In genomic region chr2:71330585-71331330, GRCh38 we compare ENCODE assay signal across 8 cellular contexts. TPM values are rescaled to one million over a fixed set of nuclear protein-coding genes. Genes with fewer than 3 reads are reported as not detected.
DNase-seq lines count a peak whose midpoint lies in the region; ATAC-seq, FAIRE-seq and TF ChIP-seq lines count a peak whose summit lies in the region.

No MANE protein-coding gene starts in this region.

- no peak overlapping the region for H3K56ac ChIP-seq in IMR-90 (ENCODE audit: extremely low read depth, insufficient read depth, low read length)

- H3K9ac ChIP-seq in BLaER1 = no peak overlapping the region; the same call in 1 of the 2 replicates
- H3K9ac ChIP-seq in IMR-90 (ENCODE audit: low read depth, low read length) = no peak overlapping the region
- H3K9ac ChIP-seq in K562 (ENCODE audit: insufficient read depth in 1 of 2, low read depth in 2 of 2, low read length in 2 of 2) = peak overlapping the region in 1 of 2 experiments; percentile 33; a peak in 2 of 4 replicates
- H3K9ac ChIP-seq in neural cell (ENCODE audit: low read length) = peak overlapping the region; percentile 30

- no peak overlapping the region for H2BK15ac ChIP-seq in IMR-90 (ENCODE audit: low read depth, low read length)

- H3K14ac ChIP-seq in IMR-90 (replicated peaks; ENCODE audit: low read depth, low read length) = no peak overlapping the region

- no peak overlapping the region for H2AK9ac ChIP-seq in IMR-90 (replicated peaks; ENCODE audit: low read depth, low read length, poor library complexity)

- peak overlapping the region in 1 of 2 experiments; percentile 38; a peak in 1 of 4 replicates for H4K8ac ChIP-seq in IMR-90 (ENCODE audit: low read depth in 2 of 2, low read length in 2 of 2)

- H3K4me2 ChIP-seq in BLaER1 (peak overlapping the region; percentile 45), IMR-90 (ENCODE audit: low read depth, low read length) (no peak overlapping the region), K562 (ENCODE audit: insufficient read depth, low read length) (peak overlapping the region; percentile 96), neural cell (ENCODE audit: low read length) (no peak overlapping the region)

- H2AFZ ChIP-seq in IMR-90 (replicated peaks; ENCODE audit: low read length, poor library complexity) (peak overlapping the region; percentile 99), K562 (ENCODE audit: low read depth, low read length) (peak overlapping the region; percentile 98), neural cell (ENCODE audit: low read depth, low read length) (no peak overlapping the region)

- H3K36me3 ChIP-seq in BLaER1 = peaks cover 13% of the 10 kb centered on the region
- H3K36me3 ChIP-seq in IMR-90 (ENCODE audit: control insufficient read depth, insufficient read depth, low read length) = peaks cover 3% of the 10 kb centered on the region; the same call in 1 of the 2 replicates
- peaks cover 23% of the 10 kb centered on the region for H3K36me3 ChIP-seq in K562 (ENCODE audit: control insufficient read depth, insufficient read depth, low read length)
- no peaks in the 10 kb centered on the region for H3K36me3 ChIP-seq in neural cell (ENCODE audit: insufficient read depth, low read length)

- peaks cover 5% of the 10 kb centered on the region for H3F3A ChIP-seq in neural cell (ENCODE audit: insufficient read depth, low read length, poor library complexity, severe bottlenecking)

- H4K91ac ChIP-seq in IMR-90 (ENCODE audit: insufficient read depth, low read depth, low read length) = no peak overlapping the region

- TF ChIP-seq EP300 in K562 (IDR thresholded peaks at IDR 0.05; ENCODE audit: low read length) (no peak), neural cell (conservative IDR thresholded peaks at IDR 0.05; ENCODE audit: poor library complexity, severe bottlenecking) (no peak)

- no peak overlapping the region for H3K23ac ChIP-seq in IMR-90 (ENCODE audit: low read depth, low read length)

- H3K9me1 ChIP-seq in IMR-90 (ENCODE audit: insufficient read depth, low read length) (peaks cover 3% of the 10 kb centered on the region; the same call in 1 of the 2 replicates), K562 (ENCODE audit: control insufficient read depth, insufficient read depth, low read length) (no peaks in the 10 kb centered on the region)

- H2BK20ac ChIP-seq in IMR-90 (ENCODE audit: low read depth, low read length) = no peak overlapping the region

- H3K27me3 ChIP-seq in BLaER1 (no peaks in the 10 kb centered on the region), IMR-90 (ENCODE audit: control insufficient read depth, insufficient read depth, low read length) (peaks cover 7% of the 10 kb centered on the region), K562 (ENCODE audit: control insufficient read depth in 2 of 2, insufficient read depth in 2 of 2, low read length in 2 of 2) (no peaks in the 10 kb centered on the region), neural cell (ENCODE audit: insufficient read depth, low read depth, low read length) (no peaks in the 10 kb centered on the region)

- peaks cover 9 to 21% of the 10 kb centered on the region in 2 experiments; a peak in 2 of 4 replicates for H3K79me1 ChIP-seq in IMR-90 (ENCODE audit: low read depth in 1 of 2, low read length in 2 of 2)

- H3K9me3 ChIP-seq in BLaER1 (no peaks in the 10 kb centered on the region), IMR-90 (ENCODE audit: control insufficient read depth, insufficient read depth, low read length) (no peaks in the 10 kb centered on the region; the same call in 1 of the 2 replicates), K562 (replicated peaks; ENCODE audit: control insufficient read depth, insufficient read depth, low read depth, low read length) (no peaks in the 10 kb centered on the region), neural cell (ENCODE audit: low read length) (no peaks in the 10 kb centered on the region)

- H3K4me3 ChIP-seq in BLaER1 (peak overlapping the region; percentile 97; the same call in 1 of the 2 replicates), IMR-90 (ENCODE audit: insufficient read depth, low read depth, low read length) (no peak overlapping the region), K562 (peak overlapping the region; percentile 98), neural cell (ENCODE audit: low read length) (peak overlapping the region; percentile 90)

- H2BK120ac ChIP-seq in IMR-90 (ENCODE audit: low read depth, low read length) = no peak overlapping the region

- H4K20me1 ChIP-seq in BLaER1 (peaks cover 38% of the 10 kb centered on the region), IMR-90 (ENCODE audit: insufficient read depth, low read length) (peaks cover 19% of the 10 kb centered on the region), K562 (replicated peaks; ENCODE audit: control insufficient read depth, insufficient read depth, low read length) (no peaks in the 10 kb centered on the region), neural cell (ENCODE audit: insufficient read depth) (peaks cover 7% of the 10 kb centered on the region)

- CTCF ChIA-PET in IMR-90 (lab: Yijun Ruan, JAX) = interaction anchor here (0.7 to 3.8 kb wide), 7 partner anchors 8 to 180 kb away, joined by 3 to 24 read pairs (median 5); no protein-coding TSS in a partner anchor
- CTCF ChIA-PET in K562 (lab: Yijun Ruan, JAX; ENCODE audit: low intra/inter-chr PET ratio) = no interaction called here

- WGBS in IMR-90 (ENCODE audit: extremely low coverage in 2 of 2, insufficient read length in 1 of 2), 2 experiments = no CpG with 5 or more reads among the region's 14 CpGs
- WGBS in K562 (ENCODE audit: insufficient coverage, low coverage, missing lambda C conversion rate) = 10% methylated on average over 14 of the region's 14 CpGs

- TF ChIP-seq CTCF in IMR-90 (conservative IDR thresholded peaks at IDR 0.05; ENCODE audit: low read depth, low read length) = no peak
- TF ChIP-seq CTCF in K562 (IDR thresholded peaks at IDR 0.05 in 2 of 3, conservative IDR thresholded peaks at IDR 0.05 in 1 of 3; ENCODE audit: insufficient read depth in 2 of 3, low read depth in 1 of 3, low read length in 3 of 3) = no peak
- TF ChIP-seq CTCF in neural cell (IDR thresholded peaks at IDR 0.05; ENCODE audit: poor library complexity, severe bottlenecking) = no peak

- H3K27ac ChIP-seq in BLaER1 (no peak overlapping the region), IMR-90 (ENCODE audit: insufficient read depth, low read length) (no peak overlapping the region), K562 (ENCODE audit: extremely low read depth, low read depth, low read length) (no peak overlapping the region), neural cell (ENCODE audit: low read length) (no peak overlapping the region)

- intact Hi-C loops in IMR-90 (cut with micrococcal nuclease) (loop anchor here (10.0 kb wide), 1 partner anchor 196 kb away; the partner anchor contains the start of genes MCEE and MPHOSPH10), K562 (cut with micrococcal nuclease) (no loop called here), head of caudate nucleus (cut with DNase I) (loop anchor here (5.0 kb wide), 1 partner anchor 103 kb away; the partner anchor contains the start of gene PAIP2B)

- peaks cover 42% of the 10 kb centered on the region for H3K79me2 ChIP-seq in K562 (ENCODE audit: control insufficient read depth, insufficient read depth, low read length)
- peaks cover 39% of the 10 kb centered on the region for H3K79me2 ChIP-seq in neural cell (replicated peaks; ENCODE audit: insufficient read depth, low read length)

- no peak overlapping the region for H2AK5ac ChIP-seq in IMR-90 (ENCODE audit: low read depth, low read length)

- no peak for DNase-seq in IMR-90
- no peak for DNase-seq in K562 (ENCODE audit: extremely low read depth in 1 of 4, low spot score in 3 of 4)
- DNase-seq in SK-N-DZ (ENCODE audit: low spot score) = no peak
- no peak for DNase-seq in kidney tubule cell (ENCODE audit: low spot score)
- no peak for DNase-seq in head of caudate nucleus

- POLR2A ChIA-PET in IMR-90 (lab: Charles Lee; ENCODE audit: unreplicated experiment) = no interaction called here
- POLR2A ChIA-PET in K562 (lab: Yijun Ruan, JAX) = interaction anchor here (0.6 to 3.8 kb wide), 5 partner anchors 10 to 259 kb away, joined by 3 to 24 read pairs (median 3); no protein-coding TSS in a partner anchor

- no peak overlapping the region for H3K4ac ChIP-seq in IMR-90 (ENCODE audit: low read depth, low read length)

- H2BK5ac ChIP-seq in IMR-90 (ENCODE audit: low read depth, low read length, poor library complexity, severe bottlenecking) = no peak overlapping the region

- in situ Hi-C loops in IMR-90 (cut with MboI; ENCODE audit: low sequenced_read_pairs) (no loop called here), K562 (cut with MboI) (no loop called here)

- no TSS peak for BruUV-seq in IMR-90 (replicated peaks; lab: Mats Ljungman, UMichigan)
- BruUV-seq in K562 (replicated peaks; lab: Mats Ljungman, UMichigan) = no TSS peak

- no peak overlapping the region for H4K5ac ChIP-seq in IMR-90 (ENCODE audit: low read depth, low read length)

- dilution Hi-C loops in IMR-90 (cut with HindIII; ENCODE audit: low sequenced_read_pairs, unreplicated experiment) = no loop called here

- no peak overlapping the region for H3K18ac ChIP-seq in IMR-90 (ENCODE audit: low read depth, low read length)

- no peak for FAIRE-seq in K562 (lab: Jason Lieb, UNC)

- peaks cover 19% of the 10 kb centered on the region for H3K4me1 ChIP-seq in BLaER1
- no peaks in the 10 kb centered on the region for H3K4me1 ChIP-seq in IMR-90 (ENCODE audit: control insufficient read depth, insufficient read depth, low read length)
- H3K4me1 ChIP-seq in K562 (replicated peaks in 1 of 2; ENCODE audit: control insufficient read depth in 2 of 2, insufficient read depth in 2 of 2, low read length in 2 of 2) = peaks cover 4 to 8% of the 10 kb centered on the region in 2 experiments; a peak in 3 of 5 replicates

- no peak for ATAC-seq in IMR-90 (ENCODE audit: low read depth)
- ATAC-seq in K562 = no peak
- no peak for ATAC-seq in GM19463 (IDR thresholded peaks at IDR 0.05; ENCODE audit: unreplicated experiment)

- H3K9me2 ChIP-seq in neural cell (ENCODE audit: insufficient read depth, low read length) = no peaks in the 10 kb centered on the region

- TF ChIP-seq RAD21 in IMR-90 (IDR thresholded peaks at IDR 0.05; ENCODE audit: low read length) (no peak), K562 (CRISPR knock-in tag; conservative IDR thresholded peaks at IDR 0.05 in 1 of 2, IDR thresholded peaks at IDR 0.05 in 1 of 2) (no peak), neural cell (conservative IDR thresholded peaks at IDR 0.05) (no peak)

- TF ChIP-seq POLR2A in IMR-90 (IDR thresholded peaks at IDR 0.05; ENCODE audit: low read depth, low read length) (no peak), K562 (conservative IDR thresholded peaks at IDR 0.05) (no peak)

RNA-seq across cellular contexts. Expression of gene ZNF638, which starts 0.8 kb away (rescaled TPM):
- total RNA-seq in IMR-90 (2012; rRNA removed) (129 and 142 TPM in 2 replicates), K562 (2014; rRNA removed) (87.9 and 98.8 TPM in 2 replicates), K562 (2014; rRNA removed; fragmentation: Illumina TruSeq; extraction: Trizol) (155 and 159 TPM in 2 replicates), K562 (2015; rRNA removed; fragmentation: Illumina TruSeq; extraction: Trizol) (151 and 165 TPM in 2 replicates), K562 (2021) (73.8 and 79.5 TPM in 2 replicates)
- polyA plus RNA-seq in IMR-90 (2012; rRNA removed) (39.9 and 46.4 TPM in 2 replicates), K562 (2011; rRNA removed) (67.2 and 110 TPM in 2 replicates), K562 (2014; fragmentation: Illumina TruSeq; extraction: Trizol) (71.8 and 113 TPM in 2 replicates), K562 (2014; fragmentation: Nextera tagmentation; extraction: Ambion mirVana) (10 to 100 TPM; 53.3 to 57.6 TPM), K562 (2014; rRNA removed) (79.3 and 82.5 TPM in 2 replicates), neural cell (296 and 308 TPM in 2 replicates)
- polyA plus RNA-seq in IMR-90 (2012; cell fraction: cytosol; rRNA removed) = 4.2 and 7.9 TPM in 2 replicates
- 10.7 and 129 TPM in 2 replicates for polyA plus RNA-seq in IMR-90 (2012; cell fraction: nucleus; rRNA removed; ENCODE audit: low replicate concordance)
- 174 and 623 TPM in 2 replicates for total RNA-seq in K562 (2011; cell fraction: chromatin; rRNA removed; ENCODE audit: low replicate concordance)
- total RNA-seq in K562 (2011; cell fraction: nucleolus; rRNA removed) = 72.9 and 101 TPM in 2 replicates
- 171 and 220 TPM in 2 replicates for total RNA-seq in K562 (2011; cell fraction: nucleoplasm; rRNA removed)
- 23.5 and 29.3 TPM in 2 replicates for polyA plus RNA-seq in K562 (2011; cell fraction: cytosol; rRNA removed)
- polyA plus RNA-seq in K562 (2011; cell fraction: nucleus; rRNA removed) = 130 and 153 TPM in 2 replicates
- polyA plus RNA-seq in K562 (2012) = 78.1 and 79.2 TPM in 2 replicates
- polyA minus RNA-seq in K562 (2011; rRNA and poly(A)+ RNA removed) = 305 and 364 TPM in 2 replicates
- polyA minus RNA-seq in K562 (2011; cell fraction: cytosol; rRNA and poly(A)+ RNA removed) = 49.1 and 83.5 TPM in 2 replicates
- 224 and 279 TPM in 2 replicates for polyA minus RNA-seq in K562 (2011; cell fraction: nucleus; rRNA and poly(A)+ RNA removed)
- polyA minus RNA-seq in neural cell = 601 and 672 TPM in 2 replicates
- polyA plus RNA-seq in SK-N-DZ (2014; cell fraction: cytosol; rRNA removed) = 84.9 and 96.8 TPM in 2 replicates
- 265 and 334 TPM in 2 replicates for polyA plus RNA-seq in SK-N-DZ (2014; cell fraction: nucleus; rRNA removed)

Comparison
In these comparisons a context has a peak if more than half of its experiments do, and no peak if none do; other contexts are left out.
1. H3K4me2 ChIP-seq: peak in BLaER1 (single experiment) and K562 (single experiment); none in IMR-90 (single experiment) and neural cell (single experiment).